Comparison of ENCODE assay signal across 1 cellular context in genomic region chr7:91567111-91568012, GRCh38.
TF ChIP-seq lines count a peak whose summit lies in the region.

No MANE protein-coding gene starts in this region.

TF ChIP-seq in SK-N-SH, 30 proteins besides CTCF, POLR2A, EP300 and RAD21 (continued from another document):
- TF ChIP-seq RFX5 (IDR thresholded peaks at IDR 0.05; ENCODE audit: low read length) (0 out of 2 replicates have a peak, but pooled peaks have one; percentile 52), EZH2phosphoT487 (IDR thresholded peaks at IDR 0.05; ENCODE audit: borderline replicate concordance, low read depth) (no peak), REST (IDR thresholded peaks at IDR 0.05; ENCODE audit: low read depth, low read length) (no peak), FOSL2 (IDR thresholded peaks at IDR 0.05; ENCODE audit: borderline replicate concordance, low read depth) (no peak), TEAD4 (IDR thresholded peaks at IDR 0.05; ENCODE audit: borderline replicate concordance, insufficient read depth) (no peak), MEF2A (IDR thresholded peaks at IDR 0.05; ENCODE audit: borderline replicate concordance, low read depth) (no peak)
TF ChIP-seq in SK-N-SH: peak in this region for 1.
